1 cellular context compared by ENCODE assay signal in genomic region chr17:81398170-81398854, GRCh38.
A peak's percentile ranks its signal among the peaks of the same experiment; 100 is the strongest.
TF ChIP-seq lines count a peak whose summit lies in the region.

No MANE protein-coding gene starts in this region.

TF ChIP-seq in K562, 482 proteins besides CTCF, POLR2A, EP300 and RAD21 (continued from another document):
- TF ChIP-seq ZBTB33 (CRISPR knock-in tag; IDR thresholded peaks at IDR 0.05) (peak; percentile 92; the same call in 1 of the 2 replicates), PCBP1 (IDR thresholded peaks at IDR 0.05; ENCODE audit: low read depth, low read length, poor library complexity, severe bottlenecking) (peak; percentile 71), SLC30A9 (CRISPR knock-in tag; IDR thresholded peaks at IDR 0.05) (no peak)
